29 cellular contexts compared by ENCODE assay signal in genomic region chr1:72056516-72056915, GRCh38.
"Had no signal": no experiment of that assay in that cellular context is flagged by ENCODE, and none has a peak within 500 bp of the region (broad histone marks: within the 10 kb centered on the region; RNA-seq: fewer than 3 reads in every experiment).

No MANE protein-coding gene starts in this region.

- H3K36me3 Mint-ChIP-seq: stimulated activated effector memory CD8-positive, alpha-beta T cell treated with anti-CD3 and anti-CD28 coated beads, Interleukin-12 subunit alpha, Interleukin-12 subunit beta, amount 100 ng/mL, for 72 hours; stimulated activated memory B cell treated with anti-CD40 and anti-IgM and Interleukin-4, amounts not matched to agents 10 μg/mL and 1 μg/mL and 100 μg/mL, for 72 hours; stimulated activated naive B cell treated with anti-CD40 and anti-IgM and Interleukin-4, amounts not matched to agents 10 μg/mL and 1 μg/mL and 100 μg/mL, for 72 hours; type B pancreatic cell had no signal

- FAIRE-seq: urothelium cell line had no signal

- DNase-seq: stimulated activated CD4-positive, alpha-beta T cell treated with anti-CD3 and anti-CD28 coated beads, Interleukin-2, amount 100 ng/mL, for 48 hours; stimulated activated CD4-positive, alpha-beta T cell treated with anti-CD3 and anti-CD28 coated beads, Interleukin-4, amount 100 ng/mL, for 1 hour; stimulated activated CD4-positive, alpha-beta T cell treated with anti-CD3 and anti-CD28 coated beads, Interleukin-4, amount 100 ng/mL, for 24 hours; stimulated activated CD4-positive, alpha-beta T cell treated with anti-CD3 and anti-CD28 coated beads, Interleukin-4, amount 100 ng/mL, for 4 hours; stimulated activated CD8-positive, alpha-beta memory T cell treated with anti-CD3 and anti-CD28 coated beads, Interleukin-4, amount 100 ng/mL, for 48 hours; stimulated activated naive B cell treated with anti-CD40 and anti-IgM and Interleukin-4, amounts not matched to agents 10 μg/mL and 1 μg/mL and 100 μg/mL, for 72 hours; stimulated activated naive CD4-positive, alpha-beta T cell; stimulated activated naive CD4-positive, alpha-beta T cell treated with Interleukin-2 at 50 U/mL for 16 hours; stimulated activated naive CD8-positive, alpha-beta T cell treated with anti-CD3 and anti-CD28 coated beads, Interleukin-15, amount 100 ng/mL, for 72 hours; stimulated activated naive CD8-positive, alpha-beta T cell treated with anti-CD3 and anti-CD28 coated beads, Interleukin-15, Interleukin-2, amounts not matched to agents 100 U/mL and 50 U/mL, for 24 hours; stomach; substantia nigra; testis; thyroid gland; tibial artery; transverse colon; trophoblast cell; upper lobe of left lung; upper lobe of right lung; uterus had no signal

- H3K4me3 Mint-ChIP-seq: stimulated activated effector memory CD8-positive, alpha-beta T cell treated with anti-CD3 and anti-CD28 coated beads, Interleukin-12 subunit alpha, Interleukin-12 subunit beta, amount 100 ng/mL, for 72 hours; stimulated activated memory B cell treated with anti-CD40 and anti-IgM and Interleukin-4, amounts not matched to agents 10 μg/mL and 1 μg/mL and 100 μg/mL, for 72 hours; stimulated activated naive B cell treated with anti-CD40 and anti-IgM and Interleukin-4, amounts not matched to agents 10 μg/mL and 1 μg/mL and 100 μg/mL, for 72 hours; stimulated activated naive CD8-positive, alpha-beta T cell treated with anti-CD3 and anti-CD28 coated beads, Interleukin-15, amount 100 ng/mL, for 72 hours; stimulated activated naive CD8-positive, alpha-beta T cell treated with anti-CD3 and anti-CD28 coated beads, Interleukin-15, Interleukin-2, amounts not matched to agents 100 ng/mL and 50 ng/mL, for 24 hours; type B pancreatic cell had no signal

- H3K27me3 ChIP-seq: stomach, suprapubic skin, testis, thyroid gland, tibial artery, tibial nerve, transverse colon, upper lobe of left lung, upper lobe of right lung, uterus, vagina had no signal

- H3K9me3 ChIP-seq: stomach, suprapubic skin, testis, thoracic aorta, thyroid gland, tibial artery, tibial nerve, transverse colon, upper lobe of left lung, upper lobe of right lung, uterus, vagina had no signal

- H3K4me1 ChIP-seq: testis, thyroid gland, tibial nerve, upper lobe of left lung, upper lobe of right lung, uterus, vagina had no signal

- H3K4me3 ChIP-seq: stomach, suprapubic skin, testis, thoracic aorta, thyroid gland, tibial artery, tibial nerve, transverse colon, upper lobe of left lung, upper lobe of right lung, uterus, vagina had no signal

- H3K9me3 Mint-ChIP-seq: stimulated activated memory B cell treated with anti-CD40 and anti-IgM and Interleukin-4, amounts not matched to agents 10 μg/mL and 1 μg/mL and 100 μg/mL, for 72 hours; stimulated activated naive B cell treated with anti-CD40 and anti-IgM and Interleukin-4, amounts not matched to agents 10 μg/mL and 1 μg/mL and 100 μg/mL, for 72 hours; stimulated activated naive CD8-positive, alpha-beta T cell treated with anti-CD3 and anti-CD28 coated beads, Interleukin-15, amount 100 ng/mL, for 72 hours; stimulated activated naive CD8-positive, alpha-beta T cell treated with anti-CD3 and anti-CD28 coated beads, Interleukin-15, Interleukin-2, amounts not matched to agents 100 ng/mL and 50 ng/mL, for 24 hours; type B pancreatic cell had no signal

- H3K27ac ChIP-seq: stomach, suprapubic skin, testis, thoracic aorta, thyroid gland, tibial artery, tibial nerve, transverse colon, upper lobe of left lung, upper lobe of right lung, uterus, vagina had no signal

- H3K27me3 Mint-ChIP-seq: stimulated activated memory B cell treated with anti-CD40 and anti-IgM and Interleukin-4, amounts not matched to agents 10 μg/mL and 1 μg/mL and 100 μg/mL, for 72 hours; stimulated activated naive B cell treated with anti-CD40 and anti-IgM and Interleukin-4, amounts not matched to agents 10 μg/mL and 1 μg/mL and 100 μg/mL, for 72 hours; stimulated activated naive CD8-positive, alpha-beta T cell treated with anti-CD3 and anti-CD28 coated beads, Interleukin-15, amount 100 ng/mL, for 72 hours; stimulated activated naive CD8-positive, alpha-beta T cell treated with anti-CD3 and anti-CD28 coated beads, Interleukin-15, Interleukin-2, amounts not matched to agents 100 ng/mL and 50 ng/mL, for 24 hours; type B pancreatic cell had no signal

- ATAC-seq: stimulated activated effector memory CD8-positive, alpha-beta T cell treated with anti-CD3 and anti-CD28 coated beads, Interleukin-12 subunit alpha, Interleukin-12 subunit beta, amount 100 ng/mL, for 72 hours; stimulated activated memory B cell treated with anti-CD40 and anti-IgM and Interleukin-4, amounts not matched to agents 10 μg/mL and 1 μg/mL and 100 μg/mL, for 72 hours; stimulated activated naive B cell treated with anti-CD40 and anti-IgM and Interleukin-4, amounts not matched to agents 10 μg/mL and 1 μg/mL and 100 μg/mL, for 72 hours; stimulated activated naive CD8-positive, alpha-beta T cell treated with anti-CD3 and anti-CD28 coated beads, Interleukin-15, amount 100 ng/mL, for 72 hours; stimulated activated naive CD8-positive, alpha-beta T cell treated with anti-CD3 and anti-CD28 coated beads, Interleukin-15, Interleukin-2, amounts not matched to agents 100 U/mL and 50 U/mL, for 24 hours; upper lobe of right lung had no signal

- H3K36me3 ChIP-seq: stomach, suprapubic skin, thoracic aorta, thyroid gland, tibial artery, tibial nerve, transverse colon, upper lobe of left lung, upper lobe of right lung, uterus, vagina had no signal

- H3K27ac Mint-ChIP-seq: stimulated activated effector memory CD8-positive, alpha-beta T cell treated with anti-CD3 and anti-CD28 coated beads, Interleukin-12 subunit alpha, Interleukin-12 subunit beta, amount 100 ng/mL, for 72 hours; stimulated activated memory B cell treated with anti-CD40 and anti-IgM and Interleukin-4, amounts not matched to agents 10 μg/mL and 1 μg/mL and 100 μg/mL, for 72 hours; stimulated activated naive B cell treated with anti-CD40 and anti-IgM and Interleukin-4, amounts not matched to agents 10 μg/mL and 1 μg/mL and 100 μg/mL, for 72 hours; stimulated activated naive CD8-positive, alpha-beta T cell treated with anti-CD3 and anti-CD28 coated beads, Interleukin-15, amount 100 ng/mL, for 72 hours; stimulated activated naive CD8-positive, alpha-beta T cell treated with anti-CD3 and anti-CD28 coated beads, Interleukin-15, Interleukin-2, amounts not matched to agents 100 ng/mL and 50 ng/mL, for 24 hours; type B pancreatic cell had no signal

- H3K4me1 Mint-ChIP-seq: stimulated activated effector memory CD8-positive, alpha-beta T cell treated with anti-CD3 and anti-CD28 coated beads, Interleukin-12 subunit alpha, Interleukin-12 subunit beta, amount 100 ng/mL, for 72 hours; stimulated activated memory B cell treated with anti-CD40 and anti-IgM and Interleukin-4, amounts not matched to agents 10 μg/mL and 1 μg/mL and 100 μg/mL, for 72 hours; stimulated activated naive B cell treated with anti-CD40 and anti-IgM and Interleukin-4, amounts not matched to agents 10 μg/mL and 1 μg/mL and 100 μg/mL, for 72 hours; stimulated activated naive CD8-positive, alpha-beta T cell treated with anti-CD3 and anti-CD28 coated beads, Interleukin-15, amount 100 ng/mL, for 72 hours had no signal
